In the genomic region with DNA sequence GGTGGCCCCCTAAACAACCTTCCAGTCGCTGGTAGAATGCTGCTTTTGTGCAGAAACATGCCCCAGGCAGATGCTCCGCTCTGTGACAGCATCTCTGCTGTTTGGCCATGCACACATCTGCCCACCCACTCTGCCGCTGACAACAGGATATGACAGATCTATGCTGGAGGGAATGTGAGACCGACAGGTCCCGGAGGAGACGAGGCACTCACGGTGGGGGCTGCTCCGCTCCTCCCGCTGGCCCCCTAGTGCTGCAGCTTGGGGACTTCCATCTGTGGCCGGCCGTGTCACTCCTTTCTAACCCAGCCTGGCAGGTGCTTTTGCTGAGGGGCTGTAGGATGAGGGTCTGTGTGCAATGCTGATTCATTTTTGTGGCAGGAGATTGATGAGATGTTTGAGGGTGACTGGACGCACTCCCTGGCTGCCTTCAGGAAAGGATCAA, we compare ENCODE assay signal across 1 cellular context.
TF ChIP-seq lines count a peak whose summit lies in the region.

No MANE protein-coding gene starts in this region.

TF ChIP-seq in GM12878, 131 proteins besides CTCF, POLR2A, EP300 and RAD21 (continued from another document):
- TF ChIP-seq, protein P1, sequence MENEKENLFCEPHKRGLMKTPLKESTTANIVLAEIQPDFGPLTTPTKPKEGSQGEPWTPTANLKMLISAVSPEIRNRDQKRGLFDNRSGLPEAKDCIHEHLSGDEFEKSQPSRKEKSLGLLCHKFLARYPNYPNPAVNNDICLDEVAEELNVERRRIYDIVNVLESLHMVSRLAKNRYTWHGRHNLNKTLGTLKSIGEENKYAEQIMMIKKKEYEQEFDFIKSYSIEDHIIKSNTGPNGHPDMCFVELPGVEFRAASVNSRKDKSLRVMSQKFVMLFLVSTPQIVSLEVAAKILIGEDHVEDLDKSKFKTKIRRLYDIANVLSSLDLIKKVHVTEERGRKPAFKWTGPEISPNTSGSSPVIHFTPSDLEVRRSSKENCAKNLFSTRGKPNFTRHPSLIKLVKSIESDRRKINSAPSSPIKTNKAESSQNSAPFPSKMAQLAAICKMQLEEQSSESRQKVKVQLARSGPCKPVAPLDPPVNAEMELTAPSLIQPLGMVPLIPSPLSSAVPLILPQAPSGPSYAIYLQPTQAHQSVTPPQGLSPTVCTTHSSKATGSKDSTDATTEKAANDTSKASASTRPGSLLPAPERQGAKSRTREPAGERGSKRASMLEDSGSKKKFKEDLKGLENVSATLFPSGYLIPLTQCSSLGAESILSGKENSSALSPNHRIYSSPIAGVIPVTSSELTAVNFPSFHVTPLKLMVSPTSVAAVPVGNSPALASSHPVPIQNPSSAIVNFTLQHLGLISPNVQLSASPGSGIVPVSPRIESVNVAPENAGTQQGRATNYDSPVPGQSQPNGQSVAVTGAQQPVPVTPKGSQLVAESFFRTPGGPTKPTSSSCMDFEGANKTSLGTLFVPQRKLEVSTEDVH (IDR thresholded peaks at IDR 0.05; ENCODE audit: low read depth, partially characterized antibody), result no peak
- TF ChIP-seq, protein P2, sequence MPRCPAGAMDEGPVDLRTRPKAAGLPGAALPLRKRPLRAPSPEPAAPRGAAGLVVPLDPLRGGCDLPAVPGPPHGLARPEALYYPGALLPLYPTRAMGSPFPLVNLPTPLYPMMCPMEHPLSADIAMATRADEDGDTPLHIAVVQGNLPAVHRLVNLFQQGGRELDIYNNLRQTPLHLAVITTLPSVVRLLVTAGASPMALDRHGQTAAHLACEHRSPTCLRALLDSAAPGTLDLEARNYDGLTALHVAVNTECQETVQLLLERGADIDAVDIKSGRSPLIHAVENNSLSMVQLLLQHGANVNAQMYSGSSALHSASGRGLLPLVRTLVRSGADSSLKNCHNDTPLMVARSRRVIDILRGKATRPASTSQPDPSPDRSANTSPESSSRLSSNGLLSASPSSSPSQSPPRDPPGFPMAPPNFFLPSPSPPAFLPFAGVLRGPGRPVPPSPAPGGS (IDR thresholded peaks at IDR 0.05; ENCODE audit: borderline replicate concordance, insufficient read depth, low read depth, low read length, poor library complexity, severe bottlenecking), result peak; percentile 43
- TF ChIP-seq, protein P3, sequence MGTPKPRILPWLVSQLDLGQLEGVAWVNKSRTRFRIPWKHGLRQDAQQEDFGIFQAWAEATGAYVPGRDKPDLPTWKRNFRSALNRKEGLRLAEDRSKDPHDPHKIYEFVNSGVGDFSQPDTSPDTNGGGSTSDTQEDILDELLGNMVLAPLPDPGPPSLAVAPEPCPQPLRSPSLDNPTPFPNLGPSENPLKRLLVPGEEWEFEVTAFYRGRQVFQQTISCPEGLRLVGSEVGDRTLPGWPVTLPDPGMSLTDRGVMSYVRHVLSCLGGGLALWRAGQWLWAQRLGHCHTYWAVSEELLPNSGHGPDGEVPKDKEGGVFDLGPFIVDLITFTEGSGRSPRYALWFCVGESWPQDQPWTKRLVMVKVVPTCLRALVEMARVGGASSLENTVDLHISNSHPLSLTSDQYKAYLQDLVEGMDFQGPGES (IDR thresholded peaks at IDR 0.05), result no peak
- no peak for TF ChIP-seq PML (IDR thresholded peaks at IDR 0.05; ENCODE audit: low read length)
- TF ChIP-seq POU2F2 (IDR thresholded peaks at IDR 0.05; ENCODE audit: borderline replicate concordance, low read depth, low read length), result no peak
- TF ChIP-seq SIX5 (IDR thresholded peaks at IDR 0.05; ENCODE audit: low read depth, low read length, severe bottlenecking), result no peak
- no peak; the same call in 1 of the 2 replicates for TF ChIP-seq JUNB (IDR thresholded peaks at IDR 0.05)
- peak; percentile 72 for TF ChIP-seq CREB1 (IDR thresholded peaks at IDR 0.05; ENCODE audit: low read depth)
